ENCODE assay signal across 1 cellular context in genomic region chr18:11149441-11150270, GRCh38.
TF ChIP-seq lines count a peak whose summit lies in the region.

Gene PIEZO2 (minus strand): TSS chr18:11149569. CDS start chr18:11148588, 981 bp downstream.

TF ChIP-seq in HepG2, 621 proteins besides CTCF, POLR2A, EP300 and RAD21 (continued from another document and continues in another):
- TF ChIP-seq ATF2 (CRISPR knock-in tag; IDR thresholded peaks at IDR 0.05) (peak; percentile 51; the same call in 1 of the 2 replicates), KAT2B (IDR thresholded peaks at IDR 0.05; ENCODE audit: borderline replicate concordance, low read depth, low read length) (no peak), SATB2 (CRISPR knock-in tag; IDR thresholded peaks at IDR 0.05) (no peak; the same call in 1 of the 2 replicates), AGO1 (IDR thresholded peaks at IDR 0.05; ENCODE audit: low read depth, low read length, poor library complexity, severe bottlenecking) (no peak), RBFOX2 (IDR thresholded peaks at IDR 0.05; ENCODE audit: low read depth, low read length) (peak; percentile 78), SAP130 (CRISPR knock-in tag; IDR thresholded peaks at IDR 0.05; ENCODE audit: low read depth) (peak; percentile 69), ZHX1 (CRISPR knock-in tag; IDR thresholded peaks at IDR 0.05; ENCODE audit: low read depth) (no peak), SNAPC2 (CRISPR knock-in tag; IDR thresholded peaks at IDR 0.05) (0 out of 2 replicates have a peak, but pooled peaks have one; percentile 24), ZNF407 (CRISPR knock-in tag; IDR thresholded peaks at IDR 0.05; ENCODE audit: not compliant biosample characterization) (no peak), ZNF326 (CRISPR knock-in tag; IDR thresholded peaks at IDR 0.05; ENCODE audit: borderline replicate concordance) (no peak), SNAI1 (CRISPR knock-in tag; IDR thresholded peaks at IDR 0.05; ENCODE audit: borderline replicate concordance) (no peak), DDIT3 (CRISPR knock-in tag; IDR thresholded peaks at IDR 0.05) (no peak), PHF21A (CRISPR knock-in tag; IDR thresholded peaks at IDR 0.05) (no peak), ZNF362 (CRISPR knock-in tag; IDR thresholded peaks at IDR 0.05; ENCODE audit: borderline replicate concordance) (no peak), REXO4 (CRISPR knock-in tag; IDR thresholded peaks at IDR 0.05; ENCODE audit: borderline replicate concordance) (no peak), PCBP1 (IDR thresholded peaks at IDR 0.05; ENCODE audit: borderline replicate concordance, low read depth, low read length) (no peak), CERS6 (CRISPR knock-in tag; IDR thresholded peaks at IDR 0.05) (no peak), ETV5 (CRISPR knock-in tag; IDR thresholded peaks at IDR 0.05; ENCODE audit: borderline replicate concordance) (no peak), PAF1 (CRISPR knock-in tag; IDR thresholded peaks at IDR 0.05) (no peak), ATM (IDR thresholded peaks at IDR 0.05; ENCODE audit: borderline replicate concordance) (no peak), ZNF337 (CRISPR knock-in tag; IDR thresholded peaks at IDR 0.05; ENCODE audit: borderline replicate concordance, low read depth) (no peak), ZBTB34 (CRISPR knock-in tag; IDR thresholded peaks at IDR 0.05) (no peak), HOXD1 (CRISPR knock-in tag; IDR thresholded peaks at IDR 0.05) (no peak), DNMT1 (CRISPR knock-in tag; IDR thresholded peaks at IDR 0.05) (no peak), RXRA (CRISPR knock-in tag; IDR thresholded peaks at IDR 0.05) (no peak), JUNB (CRISPR knock-in tag; IDR thresholded peaks at IDR 0.05; ENCODE audit: borderline replicate concordance) (no peak), ZNF878 (CRISPR knock-in tag; IDR thresholded peaks at IDR 0.05) (peak; percentile 18; the same call in 1 of the 2 replicates), NFIC (IDR thresholded peaks at IDR 0.05; ENCODE audit: low read length) (no peak), CHD4 (IDR thresholded peaks at IDR 0.05; ENCODE audit: borderline replicate concordance, low read length) (no peak), ZNF674 (CRISPR knock-in tag; IDR thresholded peaks at IDR 0.05; ENCODE audit: low read depth) (no peak), ZBTB8A (CRISPR knock-in tag; IDR thresholded peaks at IDR 0.05; ENCODE audit: borderline replicate concordance, low read depth) (no peak), HOMEZ (CRISPR knock-in tag; IDR thresholded peaks at IDR 0.05; ENCODE audit: low read depth) (no peak), ZNF562 (CRISPR knock-in tag; IDR thresholded peaks at IDR 0.05; ENCODE audit: borderline replicate concordance) (no peak), TERF1 (CRISPR knock-in tag; IDR thresholded peaks at IDR 0.05) (no peak), MLLT10 (CRISPR knock-in tag; IDR thresholded peaks at IDR 0.05) (no peak)
